ENCODE assay signal across 25 cellular contexts in the genomic region with DNA sequence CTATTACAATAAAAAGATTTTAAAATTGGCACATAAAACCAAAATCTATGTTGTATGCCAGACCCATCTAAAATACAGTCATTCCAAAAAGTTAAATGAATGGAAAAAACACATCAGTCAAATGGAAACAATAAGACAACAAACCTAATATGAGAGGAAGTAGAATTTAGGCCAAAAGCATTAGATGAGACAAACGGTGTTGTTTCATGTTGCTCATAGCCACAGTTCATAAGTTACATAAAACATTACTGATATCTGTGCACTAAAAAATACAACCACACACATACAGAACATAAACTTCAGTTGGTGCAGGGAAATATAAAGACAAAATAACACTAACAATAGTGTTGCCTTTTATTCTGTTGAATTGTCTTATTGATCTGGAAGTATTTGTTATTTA.
DNase-seq lines count a peak whose midpoint lies in the region; ATAC-seq, FAIRE-seq and TF ChIP-seq lines count a peak whose summit lies in the region.
"Had no signal": no experiment of that assay in that cellular context is flagged by ENCODE, and none has a peak within 500 bp of the region (broad histone marks: within the 10 kb centered on the region; RNA-seq: fewer than 3 reads in every experiment).

No MANE protein-coding gene starts in this region.

- CTCF ChIA-PET in SK-N-SH (lab: Yijun Ruan, JAX) = no interaction called here

- no peaks in the 10 kb centered on the region for H3K79me2 ChIP-seq in SK-N-SH (ENCODE audit: insufficient read depth)
- H3K79me2 ChIP-seq in smooth muscle cell (ENCODE audit: low read depth) = no peaks in the 10 kb centered on the region

- H2AFZ ChIP-seq in SK-N-SH (ENCODE audit: low read depth) (0 out of 2 replicates have a peak overlapping the region, but pooled peaks have one; percentile 51), smooth muscle cell (ENCODE audit: low read depth) (peak overlapping the region; percentile 36)
- H2AFZ ChIP-seq: GM23248 had no signal

- TF ChIP-seq CTCF in SK-N-SH (IDR thresholded peaks at IDR 0.05) (no peak), smooth muscle cell (IDR thresholded peaks at IDR 0.05; ENCODE audit: borderline replicate concordance, insufficient read depth, poor library complexity, severe bottlenecking) (no peak), heart right ventricle (IDR thresholded peaks at IDR 0.05) (no peak)

- H3K9me2 ChIP-seq in SK-N-SH = no peaks in the 10 kb centered on the region

- H3K27ac ChIP-seq in SK-N-SH (ENCODE audit: low read depth in 2 of 2, low read length in 1 of 2) (no peak overlapping the region), smooth muscle cell (ENCODE audit: low read depth) (no peak overlapping the region), heart right ventricle (no peak overlapping the region)
- H3K27ac ChIP-seq: 22Rv1, GM23248, RWPE1 had no signal

- no peaks in the 10 kb centered on the region for H4K20me1 ChIP-seq in SK-N-SH (ENCODE audit: insufficient read depth)
- no peaks in the 10 kb centered on the region for H4K20me1 ChIP-seq in smooth muscle cell (ENCODE audit: low read depth)

- H3K4me2 ChIP-seq in SK-N-SH (no peak overlapping the region), smooth muscle cell (no peak overlapping the region)

- no peaks in the 10 kb centered on the region for H3F3A ChIP-seq in SK-N-SH (replicated peaks; ENCODE audit: insufficient read depth)
- no peaks in the 10 kb centered on the region for H3F3A ChIP-seq in smooth muscle cell (ENCODE audit: low read depth)

- no peaks in the 10 kb centered on the region for H3K27me3 ChIP-seq in SK-N-SH (ENCODE audit: insufficient read depth)
- H3K27me3 ChIP-seq in smooth muscle cell (ENCODE audit: low read depth) = no peaks in the 10 kb centered on the region
- no peaks in the 10 kb centered on the region for H3K27me3 ChIP-seq in heart right ventricle

- DNase-seq in SK-N-SH = no peak
- DNase-seq in GM19239 (ENCODE audit: insufficient read length, low spot score) = no peak
- peak; percentile 16 for DNase-seq in M059J (ENCODE audit: low read depth)
- DNase-seq in smooth muscle cell (lab: John Stamatoyannopoulos, UW; ENCODE audit: unreplicated experiment) = no peak
- DNase-seq in NCI-H1694 (lab: John Stamatoyannopoulos, UW) = no peak
- DNase-seq in activated CD8-positive, alpha-beta memory T cell treated with anti-CD3 and anti-CD28 coated beads, Interleukin-2, amount 50 U/mL, for 4 hours = no peak
- DNase-seq in heart right ventricle = no peak
- DNase-seq: GM23248; H7; Kasumi-1; MV-4-11; NCI-H1105 treated with DMSO at 0.1 percent for 48 hours; NCI-H146; NCI-H2029; NCI-H446 treated with DMSO at 0.1 percent for 48 hours; NCI-H526; NCI-H82; NK-92 treated with Interleukin-12 subunit alpha and Interleukin-12 subunit beta, amount 100 ng/mL, for 24 hours; SHP77 had no signal

- peak; percentile 4 for FAIRE-seq in GM19239 (lab: Jason Lieb, UNC)
- FAIRE-seq: HTR-8/SVneo, K562 had no signal

- H3K4me3 ChIP-seq in SK-N-SH (ENCODE audit: low read depth in 2 of 2, low read length in 1 of 2) (no peak overlapping the region), smooth muscle cell (no peak overlapping the region), heart right ventricle (no peak overlapping the region)
- H3K4me3 ChIP-seq: GM23248, K562 had no signal

- ATAC-seq in SK-N-SH treated with all-trans-retinoic acid at 6 μM for 48 hours = no peak
- ATAC-seq in heart right ventricle = no peak
- ATAC-seq: K562, Panc1 had no signal

- H3K4me1 ChIP-seq in SK-N-SH (ENCODE audit: control insufficient read depth in 1 of 2, insufficient read depth in 2 of 2, low read depth in 1 of 2, low read length in 1 of 2) (no peaks in the 10 kb centered on the region), smooth muscle cell (ENCODE audit: low read depth) (no peaks in the 10 kb centered on the region), heart right ventricle (no peaks in the 10 kb centered on the region)

- H3K9me3 ChIP-seq in SK-N-SH (no peaks in the 10 kb centered on the region; the same call in 1 of the 2 replicates), smooth muscle cell (replicated peaks; ENCODE audit: low read depth) (no peaks in the 10 kb centered on the region), heart right ventricle (no peaks in the 10 kb centered on the region)

- TF ChIP-seq EP300 in SK-N-SH (IDR thresholded peaks at IDR 0.05; ENCODE audit: borderline replicate concordance in 1 of 2, low read depth in 1 of 2, low read length in 1 of 2) = no peak

- no peak for TF ChIP-seq RAD21 in SK-N-SH (IDR thresholded peaks at IDR 0.05; ENCODE audit: low read length)

- POLR2A ChIA-PET in SK-N-SH (lab: Yijun Ruan, JAX) = no interaction called here

- H3K9ac ChIP-seq in SK-N-SH = no peak overlapping the region
- no peak overlapping the region for H3K9ac ChIP-seq in smooth muscle cell (ENCODE audit: low read depth)
- H3K9ac ChIP-seq: GM23248 had no signal

- WGBS in SK-N-SH (ENCODE audit: low lambda C conversion rate) = 7% methylated on average over 1 of the region's 1 CpG
- 86% methylated on average over 1 of the region's 1 CpG for WGBS in smooth muscle cell (ENCODE audit: low lambda C conversion rate)
- WGBS in heart right ventricle, 2 donors = 35 to 64% methylated on average over 1 of the region's 1 CpG

- H3K36me3 ChIP-seq in SK-N-SH (replicated peaks in 1 of 2; ENCODE audit: control insufficient read depth in 1 of 2, insufficient read depth in 2 of 2, low read length in 1 of 2) (no peaks in the 10 kb centered on the region), smooth muscle cell (ENCODE audit: low read depth) (no peaks in the 10 kb centered on the region), heart right ventricle (no peaks in the 10 kb centered on the region)

- intact Hi-C loops in heart right ventricle (cut with DNase I) = no loop called here

TF ChIP-seq in SK-N-SH, 30 proteins besides CTCF, POLR2A, EP300 and RAD21 (continues in another document):
- no peak for TF ChIP-seq SIN3A (IDR thresholded peaks at IDR 0.05; ENCODE audit: borderline replicate concordance, low read depth, low read length)
- no peak for TF ChIP-seq TAF1 (IDR thresholded peaks at IDR 0.05; ENCODE audit: borderline replicate concordance, low read depth, low read length)
- TF ChIP-seq EZH2phosphoT487 (IDR thresholded peaks at IDR 0.05; ENCODE audit: borderline replicate concordance, low read depth) = no peak
- TF ChIP-seq ELF1 (IDR thresholded peaks at IDR 0.05) = no peak
- TF ChIP-seq, protein P1, sequence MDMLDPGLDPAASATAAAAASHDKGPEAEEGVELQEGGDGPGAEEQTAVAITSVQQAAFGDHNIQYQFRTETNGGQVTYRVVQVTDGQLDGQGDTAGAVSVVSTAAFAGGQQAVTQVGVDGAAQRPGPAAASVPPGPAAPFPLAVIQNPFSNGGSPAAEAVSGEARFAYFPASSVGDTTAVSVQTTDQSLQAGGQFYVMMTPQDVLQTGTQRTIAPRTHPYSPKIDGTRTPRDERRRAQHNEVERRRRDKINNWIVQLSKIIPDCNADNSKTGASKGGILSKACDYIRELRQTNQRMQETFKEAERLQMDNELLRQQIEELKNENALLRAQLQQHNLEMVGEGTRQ (IDR thresholded peaks at IDR 0.05; ENCODE audit: borderline replicate concordance, low read depth, low read length) = no peak
- TF ChIP-seq FOSL2 (IDR thresholded peaks at IDR 0.05; ENCODE audit: borderline replicate concordance, low read depth) = no peak

TF ChIP-seq in SK-N-SH treated with all-trans-retinoic acid at 6 μM for 48 hours, 23 proteins besides CTCF, POLR2A, EP300 and RAD21:
- no peak for TF ChIP-seq TCF4 (CRISPR knock-in tag; IDR thresholded peaks at IDR 0.05; ENCODE audit: borderline replicate concordance)
- TF ChIP-seq, protein P2, sequence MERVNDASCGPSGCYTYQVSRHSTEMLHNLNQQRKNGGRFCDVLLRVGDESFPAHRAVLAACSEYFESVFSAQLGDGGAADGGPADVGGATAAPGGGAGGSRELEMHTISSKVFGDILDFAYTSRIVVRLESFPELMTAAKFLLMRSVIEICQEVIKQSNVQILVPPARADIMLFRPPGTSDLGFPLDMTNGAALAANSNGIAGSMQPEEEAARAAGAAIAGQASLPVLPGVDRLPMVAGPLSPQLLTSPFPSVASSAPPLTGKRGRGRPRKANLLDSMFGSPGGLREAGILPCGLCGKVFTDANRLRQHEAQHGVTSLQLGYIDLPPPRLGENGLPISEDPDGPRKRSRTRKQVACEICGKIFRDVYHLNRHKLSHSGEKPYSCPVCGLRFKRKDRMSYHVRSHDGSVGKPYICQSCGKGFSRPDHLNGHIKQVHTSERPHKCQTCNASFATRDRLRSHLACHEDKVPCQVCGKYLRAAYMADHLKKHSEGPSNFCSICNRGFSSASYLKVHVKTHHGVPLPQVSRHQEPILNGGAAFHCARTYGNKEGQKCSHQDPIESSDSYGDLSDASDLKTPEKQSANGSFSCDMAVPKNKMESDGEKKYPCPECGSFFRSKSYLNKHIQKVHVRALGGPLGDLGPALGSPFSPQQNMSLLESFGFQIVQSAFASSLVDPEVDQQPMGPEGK (CRISPR knock-in tag; IDR thresholded peaks at IDR 0.05; ENCODE audit: borderline replicate concordance) = no peak
- TF ChIP-seq CSDC2 (CRISPR knock-in tag; IDR thresholded peaks at IDR 0.05) = no peak
- TF ChIP-seq, protein P3, sequence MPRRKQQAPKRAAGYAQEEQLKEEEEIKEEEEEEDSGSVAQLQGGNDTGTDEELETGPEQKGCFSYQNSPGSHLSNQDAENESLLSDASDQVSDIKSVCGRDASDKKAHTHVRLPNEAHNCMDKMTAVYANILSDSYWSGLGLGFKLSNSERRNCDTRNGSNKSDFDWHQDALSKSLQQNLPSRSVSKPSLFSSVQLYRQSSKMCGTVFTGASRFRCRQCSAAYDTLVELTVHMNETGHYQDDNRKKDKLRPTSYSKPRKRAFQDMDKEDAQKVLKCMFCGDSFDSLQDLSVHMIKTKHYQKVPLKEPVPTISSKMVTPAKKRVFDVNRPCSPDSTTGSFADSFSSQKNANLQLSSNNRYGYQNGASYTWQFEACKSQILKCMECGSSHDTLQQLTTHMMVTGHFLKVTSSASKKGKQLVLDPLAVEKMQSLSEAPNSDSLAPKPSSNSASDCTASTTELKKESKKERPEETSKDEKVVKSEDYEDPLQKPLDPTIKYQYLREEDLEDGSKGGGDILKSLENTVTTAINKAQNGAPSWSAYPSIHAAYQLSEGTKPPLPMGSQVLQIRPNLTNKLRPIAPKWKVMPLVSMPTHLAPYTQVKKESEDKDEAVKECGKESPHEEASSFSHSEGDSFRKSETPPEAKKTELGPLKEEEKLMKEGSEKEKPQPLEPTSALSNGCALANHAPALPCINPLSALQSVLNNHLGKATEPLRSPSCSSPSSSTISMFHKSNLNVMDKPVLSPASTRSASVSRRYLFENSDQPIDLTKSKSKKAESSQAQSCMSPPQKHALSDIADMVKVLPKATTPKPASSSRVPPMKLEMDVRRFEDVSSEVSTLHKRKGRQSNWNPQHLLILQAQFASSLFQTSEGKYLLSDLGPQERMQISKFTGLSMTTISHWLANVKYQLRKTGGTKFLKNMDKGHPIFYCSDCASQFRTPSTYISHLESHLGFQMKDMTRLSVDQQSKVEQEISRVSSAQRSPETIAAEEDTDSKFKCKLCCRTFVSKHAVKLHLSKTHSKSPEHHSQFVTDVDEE (CRISPR knock-in tag; IDR thresholded peaks at IDR 0.05) = no peak
- no peak for TF ChIP-seq SNAI2 (CRISPR knock-in tag; IDR thresholded peaks at IDR 0.05)
- TF ChIP-seq ZNF70 (CRISPR knock-in tag; IDR thresholded peaks at IDR 0.05) = no peak
- TF ChIP-seq ZFP3 (CRISPR knock-in tag; IDR thresholded peaks at IDR 0.05) = no peak
